14 cellular contexts compared by ENCODE assay signal in genomic region chr3:195156286-195156890, GRCh38.
DNase-seq lines count a peak whose midpoint lies in the region; ATAC-seq and TF ChIP-seq lines count a peak whose summit lies in the region.
"Had no signal": no experiment of that assay in that cellular context is flagged by ENCODE, and none has a peak within 500 bp of the region (broad histone marks: within the 10 kb centered on the region; RNA-seq: fewer than 3 reads in every experiment).

No MANE protein-coding gene starts in this region.

- ATAC-seq in psoas muscle (no peak), GM19452 (IDR thresholded peaks at IDR 0.05; ENCODE audit: unreplicated experiment) (no peak)
- ATAC-seq: activated CD8-positive, alpha-beta T cell treated with anti-CD3 and anti-CD28 coated beads, Interleukin-2, amount 10 ng/mL, durations not matched to agents 7 days and 5 days; activated T-helper 17 cell treated with anti-CD3 and anti-CD28 coated beads, Interleukin-2, amount 50 U/mL, for 72 hours; esophagus mucosa had no signal

- TF ChIP-seq EP300 in ovary (IDR thresholded peaks at IDR 0.05), result no peak

- H3K4me3 ChIP-seq in Peyer's patch (no peak overlapping the region), psoas muscle (no peak overlapping the region), ovary (no peak overlapping the region)
- H3K4me3 ChIP-seq: adrenal gland had no signal

- H3K36me3 ChIP-seq in Peyer's patch, result no peaks in the 10 kb centered on the region
- no peaks in the 10 kb centered on the region for H3K36me3 ChIP-seq in psoas muscle (ENCODE audit: insufficient read depth in 1 of 2, low read depth in 1 of 2)
- H3K36me3 ChIP-seq in ovary, result no peaks in the 10 kb centered on the region
- H3K36me3 ChIP-seq: adrenal gland, neutrophil had no signal

- H3K27me3 ChIP-seq in Peyer's patch (no peaks in the 10 kb centered on the region), psoas muscle (ENCODE audit: insufficient read depth in 3 of 3, low read length in 2 of 3) (no peaks in the 10 kb centered on the region), ovary (no peaks in the 10 kb centered on the region)
- H3K27me3 ChIP-seq: adrenal gland, neutrophil had no signal

- H3K27ac ChIP-seq in Peyer's patch, result peak overlapping the region in 3 of 4 donors; percentile 14 to 84 (median 66)
- peak overlapping the region; percentile 77 for H3K27ac ChIP-seq in psoas muscle
- no peak overlapping the region for H3K27ac ChIP-seq in ovary
- H3K27ac ChIP-seq: neutrophil had no signal

- intact Hi-C loops in psoas muscle (cut with DNase I) (loop anchor here (5.0 to 10.0 kb wide), 2 partner anchors 98 to 101 kb away; no protein-coding TSS in a partner anchor), ovary (cut with DNase I) (loop anchor here in 2 of 4 donors (10.0 kb wide), 2 partner anchors 48 to 98 kb away; no protein-coding TSS in a partner anchor)

- TF ChIP-seq POLR2A in Peyer's patch (IDR thresholded peaks at IDR 0.05), result no peak
- TF ChIP-seq POLR2A in ovary (IDR thresholded peaks at IDR 0.05), result no peak

- H3K9me3 ChIP-seq in Peyer's patch (no peaks in the 10 kb centered on the region), psoas muscle (no peaks in the 10 kb centered on the region), ovary (no peaks in the 10 kb centered on the region)
- H3K9me3 ChIP-seq: adrenal gland, neutrophil had no signal

- WGBS in psoas muscle, 3 donors, result 81 to 87% (median 86%) methylated on average over 20 of the region's 20 CpGs
- 90 to 91% (median 91%) methylated on average over 20 of the region's 20 CpGs for WGBS in ovary, 3 donors

- no peak for TF ChIP-seq CTCF in Peyer's patch (IDR thresholded peaks at IDR 0.05)
- no peak for TF ChIP-seq CTCF in psoas muscle (IDR thresholded peaks at IDR 0.05)
- TF ChIP-seq CTCF in ovary (IDR thresholded peaks at IDR 0.05), result no peak

- DNase-seq in Ammon's horn (ENCODE audit: low spot score) (peak; percentile 53), Peyer's patch (no peak), globus pallidus (ENCODE audit: low spot score) (peak; percentile 75), psoas muscle (no peak), ovary (no peak), ecto neural progenitor cell (ENCODE audit: low spot score) (no peak), NK-92 (lab: John Stamatoyannopoulos, UW; ENCODE audit: unreplicated experiment) (no peak)
- DNase-seq: activated CD8-positive, alpha-beta T cell treated with anti-CD3 and anti-CD28 coated beads, Interleukin-2, amount 10 ng/mL, durations not matched to agents 7 days and 5 days; adrenal gland; NCI-H1930 had no signal

- peaks cover 7 to 55% (median 21%) of the 10 kb centered on the region in 4 donors for H3K4me1 ChIP-seq in Peyer's patch
- H3K4me1 ChIP-seq in psoas muscle, result peaks cover 28% of the 10 kb centered on the region
- H3K4me1 ChIP-seq in ovary (ENCODE audit: insufficient read depth), result peaks cover 12% of the 10 kb centered on the region

Comparison
In these comparisons a context has a peak if more than half of its experiments do, and no peak if none do; other contexts are left out.
1. DNase-seq: peak in Ammon's horn (single experiment) and globus pallidus (single experiment); none in Peyer's patch (0 of 3), psoas muscle (0 of 2), ovary (0 of 5), ecto neural progenitor cell (single experiment) and NK-92 (single experiment).
2. H3K27ac ChIP-seq: peak in Peyer's patch (3 of 4) and psoas muscle (single experiment); none in ovary (0 of 2).